ENCODE assay signal across 15 cellular contexts in the genomic region with DNA sequence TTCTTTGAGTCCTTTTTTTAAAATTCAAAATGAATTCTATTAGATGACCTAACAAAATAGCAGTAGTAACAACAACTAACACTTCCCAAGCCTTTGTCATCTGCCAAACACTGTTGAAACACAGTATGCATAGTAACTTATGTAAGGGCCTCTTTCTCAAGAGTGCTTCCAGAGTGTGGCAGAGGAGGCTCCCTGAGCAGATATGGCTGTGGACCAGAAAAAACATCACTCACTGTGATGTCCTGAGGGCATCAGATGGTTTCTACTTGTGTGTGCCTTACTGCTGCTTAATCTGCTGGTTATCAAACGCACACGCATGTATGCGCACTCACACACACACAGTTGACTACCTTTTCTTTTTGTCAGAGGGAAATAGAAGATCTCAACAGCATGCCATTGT.
DNase-seq lines count a peak whose midpoint lies in the region; ATAC-seq and TF ChIP-seq lines count a peak whose summit lies in the region.
"Had no signal": no experiment of that assay in that cellular context is flagged by ENCODE, and none has a peak within 500 bp of the region (broad histone marks: within the 10 kb centered on the region; RNA-seq: fewer than 3 reads in every experiment).

No MANE protein-coding gene starts in this region.

- peak overlapping the region; percentile 96 for H3K27ac Mint-ChIP-seq in MCF 10A (ENCODE audit: low read depth, unreplicated experiment)

- H3K27ac ChIP-seq in breast epithelium: no peak overlapping the region
- H3K27ac ChIP-seq: BLaER1 had no signal

- no peaks in the 10 kb centered on the region for H3K36me3 ChIP-seq in breast epithelium

- peaks cover 5% of the 10 kb centered on the region for H3K36me3 Mint-ChIP-seq in MCF 10A (ENCODE audit: insufficient read depth, unreplicated experiment)

- H3K9me3 Mint-ChIP-seq in MCF 10A (ENCODE audit: unreplicated experiment): no peaks in the 10 kb centered on the region

- no peaks in the 10 kb centered on the region for H3K4me1 ChIP-seq in breast epithelium

- ATAC-seq in esophagus mucosa: peak; percentile 77
- ATAC-seq in HG03457 (IDR thresholded peaks at IDR 0.05; ENCODE audit: unreplicated experiment): no peak

- H3K4me3 ChIP-seq in breast epithelium: no peak overlapping the region
- H3K4me3 ChIP-seq: BLaER1 had no signal

- H3K27me3 ChIP-seq in breast epithelium: no peaks in the 10 kb centered on the region
- H3K27me3 ChIP-seq: BLaER1 had no signal

- no peak for TF ChIP-seq CTCF in MCF 10A (IDR thresholded peaks at IDR 0.05; ENCODE audit: unreplicated experiment)
- TF ChIP-seq CTCF in breast epithelium (IDR thresholded peaks at IDR 0.05): no peak

- DNase-seq in MCF 10A (ENCODE audit: unreplicated experiment) (peak; percentile 97), breast epithelium (ENCODE audit: low spot score in 2 of 2) (no peak), NCI-H345 treated with DMSO at 0.1 percent for 48 hours (lab: John Stamatoyannopoulos, UW; ENCODE audit: unreplicated experiment) (peak; percentile 86), COLO829 (ENCODE audit: low spot score) (no peak), NCI-H524 (lab: John Stamatoyannopoulos, UW) (no peak)
- no peak for DNase-seq in activated CD4-positive, alpha-beta T cell treated with anti-CD3 and anti-CD28 coated beads for 4 hours
- DNase-seq: activated CD4-positive, alpha-beta T cell treated with anti-CD3 and anti-CD28 coated beads for 1 hour; glutamatergic neuron; Karpas-422; NCI-H526 treated with DMSO at 0.1 percent for 48 hours; small intestine had no signal

- no peaks in the 10 kb centered on the region for H3K9me3 ChIP-seq in breast epithelium

- intact Hi-C loops in MCF 10A (cut with micrococcal nuclease) (loop anchor here (2.0 kb wide), 1 partner anchor 24 kb away; no protein-coding TSS in a partner anchor), breast epithelium (cut with DNase I; ENCODE audit: low total_unique reads) (no loop called here)

- H3K4me1 Mint-ChIP-seq in MCF 10A (ENCODE audit: insufficient read depth, unreplicated experiment): peaks cover 21% of the 10 kb centered on the region

- CTCF ChIA-PET in MCF 10A (lab: Yijun Ruan, JAX): interaction anchor here (1.2 to 1.8 kb wide), 2 partner anchors 26 to 68 kb away, joined by 3 to 10 read pairs; no protein-coding TSS in a partner anchor

- BruUV-seq in MCF 10A (replicated peaks; lab: Mats Ljungman, UMichigan): no TSS peak

- POLR2A ChIA-PET in MCF 10A (lab: Yijun Ruan, JAX): interaction anchor here (0.7 to 3.0 kb wide), 8 partner anchors 19 to 651 kb away, joined by 3 to 26 read pairs (median 4); no protein-coding TSS in a partner anchor

- TF ChIP-seq POLR2A in breast epithelium (IDR thresholded peaks at IDR 0.05): no peak

- H3K4me3 Mint-ChIP-seq in MCF 10A (ENCODE audit: unreplicated experiment): no peak overlapping the region
- H3K4me3 Mint-ChIP-seq: neural crest cell had no signal

- no peaks in the 10 kb centered on the region for H3K27me3 Mint-ChIP-seq in MCF 10A (ENCODE audit: insufficient read depth, unreplicated experiment)

Comparison
In these comparisons a context has a peak if more than half of its experiments do, and no peak if none do; other contexts are left out.
1. DNase-seq: peak in MCF 10A (single experiment) and NCI-H345 treated with DMSO at 0.1 percent for 48 hours (single experiment); none in breast epithelium (0 of 2), COLO829 (single experiment), NCI-H524 (0 of 2) and activated CD4-positive, alpha-beta T cell treated with anti-CD3 and anti-CD28 coated beads for 4 hours (0 of 2).